In genomic region chr19:18074192-18074591, GRCh38 we compare ENCODE assay signal across 16 cellular contexts. TPM values are rescaled to one million over a fixed set of nuclear protein-coding genes. Genes with fewer than 3 reads are reported as not detected.
DNase-seq lines count a peak whose midpoint lies in the region; ATAC-seq and TF ChIP-seq lines count a peak whose summit lies in the region.
"Had no signal": no experiment of that assay in that cellular context is flagged by ENCODE, and none has a peak within 500 bp of the region (broad histone marks: within the 10 kb centered on the region; RNA-seq: fewer than 3 reads in every experiment).

No MANE protein-coding gene starts in this region.

- TF ChIP-seq EP300 in SK-N-SH (IDR thresholded peaks at IDR 0.05; ENCODE audit: borderline replicate concordance in 1 of 2, low read depth in 1 of 2, low read length in 1 of 2) (no peak), tibial nerve (IDR thresholded peaks at IDR 0.05) (no peak)

- CTCF ChIA-PET in SK-N-SH (lab: Yijun Ruan, JAX): interaction anchor here (2.4 kb wide), 1 partner anchor 15 kb away, joined by 7 read pairs; no protein-coding TSS in a partner anchor

- peaks cover 0 to 6% (median 3%) of the 10 kb centered on the region in 3 donors for H3K27me3 Mint-ChIP-seq in CD14-positive monocyte (ENCODE audit: low read depth in 3 of 3)

- no peak overlapping the region for H3K4me2 ChIP-seq in SK-N-SH

- no peaks in the 10 kb centered on the region for H3K9me2 ChIP-seq in SK-N-SH

- H3K4me3 ChIP-seq in SK-N-SH (ENCODE audit: low read depth in 2 of 2, low read length in 1 of 2) (no peak overlapping the region), retinal pigment epithelial cell (ENCODE audit: low read length) (no peak overlapping the region), tibial nerve (no peak overlapping the region)
- H3K4me3 ChIP-seq: adrenal gland, SJCRH30 had no signal

- intact Hi-C loops in CD14-positive monocyte (cut with micrococcal nuclease): no loop called here

- no peak overlapping the region for H2AFZ ChIP-seq in SK-N-SH (ENCODE audit: low read depth)

- H3K27me3 ChIP-seq in SK-N-SH (ENCODE audit: insufficient read depth) (no peaks in the 10 kb centered on the region), tibial nerve (no peaks in the 10 kb centered on the region)
- H3K27me3 ChIP-seq: adrenal gland had no signal

- no peak for ATAC-seq in SK-N-SH treated with all-trans-retinoic acid at 6 μM for 48 hours
- ATAC-seq: left ventricle myocardium superior; stimulated activated naive CD8-positive, alpha-beta T cell treated with anti-CD3 and anti-CD28 coated beads, Interleukin-15, Interleukin-2, amounts not matched to agents 100 U/mL and 50 U/mL, for 24 hours had no signal

- H3K4me1 Mint-ChIP-seq in CD14-positive monocyte: no peaks in the 10 kb centered on the region

- H3K9me3 ChIP-seq in SK-N-SH (no peaks in the 10 kb centered on the region), KOPT-K1 (ENCODE audit: insufficient read depth, low read length, poor library complexity, severe bottlenecking) (no peaks in the 10 kb centered on the region), tibial nerve (no peaks in the 10 kb centered on the region)
- H3K9me3 ChIP-seq: adrenal gland, SJCRH30 had no signal

- H4K20me1 ChIP-seq in SK-N-SH (ENCODE audit: insufficient read depth): no peaks in the 10 kb centered on the region

- POLR2A ChIA-PET in SK-N-SH (lab: Yijun Ruan, JAX): no interaction called here

- H3K9ac ChIP-seq in SK-N-SH: no peak overlapping the region

- H3F3A ChIP-seq in SK-N-SH (replicated peaks; ENCODE audit: insufficient read depth): no peaks in the 10 kb centered on the region

- no peak overlapping the region for H3K4me3 Mint-ChIP-seq in CD14-positive monocyte

- peaks cover 37 to 50% of the 10 kb centered on the region in 2 donors for H3K36me3 Mint-ChIP-seq in CD14-positive monocyte

- TF ChIP-seq POLR2A in tibial nerve (IDR thresholded peaks at IDR 0.05): no peak

- H3K79me2 ChIP-seq in SK-N-SH (ENCODE audit: insufficient read depth): no peaks in the 10 kb centered on the region

- H3K36me3 ChIP-seq in SK-N-SH (replicated peaks in 1 of 2; ENCODE audit: control insufficient read depth in 1 of 2, insufficient read depth in 2 of 2, low read length in 1 of 2) (no peaks in the 10 kb centered on the region), KOPT-K1 (ENCODE audit: insufficient read depth, low read length) (peaks cover 70% of the 10 kb centered on the region), tibial nerve (no peaks in the 10 kb centered on the region)
- H3K36me3 ChIP-seq: adrenal gland, SJCRH30 had no signal

- TF ChIP-seq CTCF in SK-N-SH (IDR thresholded peaks at IDR 0.05): no peak
- peak; percentile 52 for TF ChIP-seq CTCF in VCaP (conservative IDR thresholded peaks at IDR 0.05)
- peak; percentile 12 for TF ChIP-seq CTCF in retinal pigment epithelial cell (conservative IDR thresholded peaks at IDR 0.05; ENCODE audit: low read depth, low read length)
- TF ChIP-seq CTCF in CD14-positive monocyte (IDR thresholded peaks at IDR 0.05): no peak
- TF ChIP-seq CTCF in tibial nerve (IDR thresholded peaks at IDR 0.05): no peak

- H3K27ac Mint-ChIP-seq in CD14-positive monocyte: no peak overlapping the region

- no peak overlapping the region for H3K27ac ChIP-seq in SK-N-SH (ENCODE audit: low read depth in 2 of 2, low read length in 1 of 2)
- H3K27ac ChIP-seq in KOPT-K1 (ENCODE audit: low read depth, low read length, poor library complexity, severe bottlenecking): peak overlapping the region; percentile 12
- H3K27ac ChIP-seq in VCaP: no peak overlapping the region
- H3K27ac ChIP-seq in tibial nerve: no peak overlapping the region
- H3K27ac ChIP-seq: adrenal gland, SJCRH30 had no signal

- WGBS in SK-N-SH (ENCODE audit: low lambda C conversion rate): 83% methylated on average over 7 of the region's 9 CpGs
- 79 to 84% methylated on average over 9 of the region's 9 CpGs for WGBS in tibial nerve, 2 donors

- DNase-seq in SK-N-SH: peak; percentile 11
- DNase-seq in retinal pigment epithelial cell (ENCODE audit: low read depth): no peak
- DNase-seq in NCI-H2107 (lab: John Stamatoyannopoulos, UW): no peak
- no peak for DNase-seq in CD14-positive monocyte (ENCODE audit: low spot score)
- DNase-seq in tibial nerve (ENCODE audit: low spot score in 2 of 2): no peak
- DNase-seq: activated CD4-positive, alpha-beta T cell treated with anti-CD3 and anti-CD28 coated beads, Interleukin-2, amount 50 U/mL, for 4 hours; adrenal gland; foreskin fibroblast; left ventricle myocardium superior; NCI-H187 treated with DMSO at 0.1 percent for 48 hours; NCI-H748 treated with DMSO at 0.1 percent for 48 hours; SJCRH30; stimulated activated naive CD8-positive, alpha-beta T cell treated with anti-CD3 and anti-CD28 coated beads, Interleukin-15, Interleukin-2, amounts not matched to agents 100 U/mL and 50 U/mL, for 24 hours had no signal

- no peak for TF ChIP-seq RAD21 in SK-N-SH (IDR thresholded peaks at IDR 0.05; ENCODE audit: low read length)

- peaks cover 0 to 2% (median 0%) of the 10 kb centered on the region in 7 donors for H3K9me3 Mint-ChIP-seq in CD14-positive monocyte

- H3K4me1 ChIP-seq in SK-N-SH (ENCODE audit: control insufficient read depth in 1 of 2, insufficient read depth in 2 of 2, low read depth in 1 of 2, low read length in 1 of 2) (no peaks in the 10 kb centered on the region), tibial nerve (no peaks in the 10 kb centered on the region)
- H3K4me1 ChIP-seq: adrenal gland, SJCRH30 had no signal

TF ChIP-seq in SK-N-SH, 30 proteins besides CTCF, POLR2A, EP300 and RAD21 (continues in another document):
- TF ChIP-seq RFX5 (IDR thresholded peaks at IDR 0.05; ENCODE audit: low read length) (no peak), POLR2AphosphoS5 (IDR thresholded peaks at IDR 0.05; ENCODE audit: low read depth, low read length) (no peak), TEAD4 (IDR thresholded peaks at IDR 0.05; ENCODE audit: borderline replicate concordance, insufficient read depth) (no peak), USF1 (IDR thresholded peaks at IDR 0.05; ENCODE audit: borderline replicate concordance, low read depth) (no peak), FOXM1 (IDR thresholded peaks at IDR 0.05; ENCODE audit: low read depth) (no peak)

TF ChIP-seq in SK-N-SH treated with all-trans-retinoic acid at 6 μM for 48 hours, 23 proteins besides CTCF, POLR2A, EP300 and RAD21:
- TF ChIP-seq ZNF8 (CRISPR knock-in tag; IDR thresholded peaks at IDR 0.05): no peak
- TF ChIP-seq RARB (CRISPR knock-in tag; IDR thresholded peaks at IDR 0.05): no peak
TF ChIP-seq in SK-N-SH treated with all-trans-retinoic acid at 6 μM for 48 hours: peak in this region for 0.

RNA-seq across cellular contexts. Expression of gene IL12RB1, which starts 12.5 kb away (rescaled TPM):
- polyA plus RNA-seq in SK-N-SH (2012; rRNA removed) (0.02 TPM in 1 of 2 replicates, not detected in the other), CD14-positive monocyte (1 to 10 TPM; 7.8 to 7.9 TPM)
- polyA plus RNA-seq in SK-N-SH (2012; cell fraction: cytosol; rRNA removed): 0.05 TPM in 1 of 2 replicates, not detected in the other
- polyA plus RNA-seq in SK-N-SH (2012; cell fraction: nucleus; rRNA removed): not detected in 2 replicates
- 1 to 10 TPM; 1.0 to 4.8 (median 1.9) TPM for total RNA-seq in tibial nerve
- total RNA-seq: SJCRH30 had no signal

RNA-seq across cellular contexts. Expression of gene MAST3, which starts 23.4 kb away (rescaled TPM):
- 3.1 and 4.5 TPM in 2 replicates for polyA plus RNA-seq in SK-N-SH (2012; rRNA removed)
- 1.9 and 3.1 TPM in 2 replicates for polyA plus RNA-seq in SK-N-SH (2012; cell fraction: cytosol; rRNA removed)
- polyA plus RNA-seq in SK-N-SH (2012; cell fraction: nucleus; rRNA removed): 12.8 and 17.8 TPM in 2 replicates
- polyA plus RNA-seq in CD14-positive monocyte: 10 to 100 TPM in 1 of 2 donors, 1 to 10 TPM in 1; 6.8 to 12.4 TPM
- total RNA-seq in tibial nerve: 10 to 100 TPM in 2 of 4 donors, 1 to 10 TPM in 2; 7.6 to 19.8 (median 10.0) TPM

Comparison
In these comparisons a context has a peak if more than half of its experiments do, and no peak if none do; other contexts are left out.
1. CTCF ChIP-seq: peak in VCaP (single experiment) and retinal pigment epithelial cell (single experiment); none in SK-N-SH (single experiment), CD14-positive monocyte (single experiment) and tibial nerve (0 of 5).